8 cellular contexts compared by ENCODE assay signal in the genomic region with DNA sequence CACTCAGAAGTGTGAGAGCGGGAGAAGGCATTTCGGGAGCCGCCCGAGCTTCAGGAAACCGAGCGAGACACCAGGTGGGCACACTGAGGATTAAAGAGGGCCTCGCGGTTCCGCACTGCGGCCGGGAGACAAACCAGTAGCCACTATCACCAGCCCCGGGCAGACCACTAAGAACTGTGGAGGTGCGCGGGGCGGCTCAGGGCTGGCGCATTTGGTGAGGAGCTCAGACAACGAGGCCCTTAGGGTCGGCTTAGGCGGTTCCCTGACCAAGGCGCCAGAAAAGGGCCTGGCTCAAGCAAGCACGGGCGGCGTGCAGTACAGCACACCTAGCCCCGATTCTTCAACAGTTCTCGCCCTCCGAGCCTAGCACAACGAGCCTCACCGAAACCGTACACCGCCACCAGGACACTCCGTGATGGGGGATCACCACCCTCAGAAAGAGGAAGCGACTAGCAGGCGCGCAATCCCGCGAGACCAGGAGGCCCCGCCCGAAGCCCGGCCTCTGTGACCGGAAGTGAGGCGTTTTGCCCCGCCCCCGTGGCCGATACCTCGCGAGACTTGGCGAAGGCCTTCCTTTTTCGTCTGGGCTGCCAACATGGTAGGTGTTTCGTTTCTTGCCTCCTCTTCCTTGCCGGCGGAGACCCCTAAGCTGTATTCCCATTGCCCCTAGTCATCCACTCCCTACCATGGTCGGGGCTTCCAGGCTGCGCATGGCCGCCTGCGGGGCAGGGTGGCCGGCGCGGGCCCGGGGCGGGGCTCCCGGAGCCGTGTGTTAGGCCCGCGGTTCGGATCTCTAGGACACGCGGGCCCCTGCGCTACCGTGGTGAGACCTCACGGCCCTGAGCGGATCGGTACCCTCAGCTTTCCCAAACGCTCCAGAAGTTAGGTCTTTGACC. TPM values are rescaled to one million over a fixed set of nuclear protein-coding genes. Genes with fewer than 3 reads are reported as not detected.
A peak's percentile ranks its signal among the peaks of the same experiment; 100 is the strongest.
DNase-seq lines count a peak whose midpoint lies in the region; ATAC-seq and TF ChIP-seq lines count a peak whose summit lies in the region.

RPL27A (plus strand) TSS at position 574 of the 896 bp plus-strand sequence; CDS start at position 596, 22 bp downstream.
A gene with protein sequence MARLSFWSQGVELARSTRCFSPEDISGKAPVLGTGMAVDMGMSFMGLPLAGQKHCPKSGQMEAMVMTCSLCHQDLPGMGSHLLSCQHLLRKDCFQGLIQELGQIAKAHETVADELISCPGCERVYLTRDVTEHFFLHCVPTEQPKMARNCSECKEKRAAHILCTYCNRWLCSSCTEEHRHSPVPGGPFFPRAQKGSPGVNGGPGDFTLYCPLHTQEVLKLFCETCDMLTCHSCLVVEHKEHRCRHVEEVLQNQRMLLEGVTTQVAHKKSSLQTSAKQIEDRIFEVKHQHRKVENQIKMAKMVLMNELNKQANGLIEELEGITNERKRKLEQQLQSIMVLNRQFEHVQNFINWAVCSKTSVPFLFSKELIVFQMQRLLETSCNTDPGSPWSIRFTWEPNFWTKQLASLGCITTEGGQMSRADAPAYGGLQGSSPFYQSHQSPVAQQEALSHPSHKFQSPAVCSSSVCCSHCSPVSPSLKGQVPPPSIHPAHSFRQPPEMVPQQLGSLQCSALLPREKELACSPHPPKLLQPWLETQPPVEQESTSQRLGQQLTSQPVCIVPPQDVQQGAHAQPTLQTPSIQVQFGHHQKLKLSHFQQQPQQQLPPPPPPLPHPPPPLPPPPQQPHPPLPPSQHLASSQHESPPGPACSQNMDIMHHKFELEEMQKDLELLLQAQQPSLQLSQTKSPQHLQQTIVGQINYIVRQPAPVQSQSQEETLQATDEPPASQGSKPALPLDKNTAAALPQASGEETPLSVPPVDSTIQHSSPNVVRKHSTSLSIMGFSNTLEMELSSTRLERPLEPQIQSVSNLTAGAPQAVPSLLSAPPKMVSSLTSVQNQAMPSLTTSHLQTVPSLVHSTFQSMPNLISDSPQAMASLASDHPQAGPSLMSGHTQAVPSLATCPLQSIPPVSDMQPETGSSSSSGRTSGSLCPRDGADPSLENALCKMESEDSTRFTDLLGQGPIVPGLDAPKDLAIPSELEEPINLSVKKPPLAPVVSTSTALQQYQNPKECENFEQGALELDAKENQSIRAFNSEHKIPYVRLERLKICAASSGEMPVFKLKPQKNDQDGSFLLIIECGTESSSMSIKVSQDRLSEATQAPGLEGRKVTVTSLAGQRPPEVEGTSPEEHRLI (N-terminal part only) (minus strand): TSS at position 447 of the 896 bp plus-strand sequence. CDS start 10,391 bp downstream, outside the sequence.

- peak; percentile 96 for ATAC-seq in HG03432 (IDR thresholded peaks at IDR 0.05; ENCODE audit: unreplicated experiment)

- DNase-seq in Ammon's horn (ENCODE audit: low spot score) (peak; percentile 97), NCI-H460 (ENCODE audit: extremely low read depth, low read depth) (peak; percentile 94), cerebellar cortex (ENCODE audit: low spot score) (peak; percentile 97), kidney epithelial cell (ENCODE audit: low read depth) (peak; percentile 74)
- peak; percentile 100 for DNase-seq in activated CD4-positive, CD25-positive, alpha-beta regulatory T cell treated with anti-CD3 and anti-CD28 coated beads, Interleukin-2, amount 50 U/mL, for 72 hours
- peak; percentile 99 for DNase-seq in stimulated activated CD4-positive, alpha-beta T cell treated with anti-CD3 and anti-CD28 coated beads, Interleukin-15, amount 100 ng/mL, for 24 hours

- H3K27me3 ChIP-seq in kidney epithelial cell (ENCODE audit: control insufficient read depth, insufficient read depth, low read length), result no peaks in the 10 kb centered on the region

- no peaks in the 10 kb centered on the region for H3K36me3 ChIP-seq in kidney epithelial cell (ENCODE audit: control insufficient read depth, insufficient read depth, low read length)

- peak within 1 kb of the TSS; percentile 90 for H3K4me3 ChIP-seq in kidney epithelial cell (ENCODE audit: low read depth, low read length)

- TF ChIP-seq POLR2A in GM19193 (IDR thresholded peaks at IDR 0.05; ENCODE audit: extremely low read depth, insufficient read depth, insufficient read length), result peak; percentile 99

- no peak for TF ChIP-seq CTCF in kidney epithelial cell (IDR thresholded peaks at IDR 0.05; ENCODE audit: insufficient read depth, low read length, poor library complexity, severe bottlenecking)

RNA-seq across cellular contexts. Expression of gene RPL27A, which starts in this region (rescaled TPM):
- total RNA-seq in NCI-H460 (2014; rRNA removed; shearing (Covaris generic)), result 1,279 and 1,369 TPM in 2 replicates
- 5,019 and 5,398 TPM in 2 replicates for polyA plus RNA-seq in NCI-H460 (2014; cell fraction: nucleus; rRNA removed)
- 1,281 and 1,513 TPM in 2 replicates for total RNA-seq in kidney epithelial cell

RNA-seq across cellular contexts. Expression of the second gene that starts in this region (rescaled TPM):
- total RNA-seq in NCI-H460 (2014; rRNA removed; shearing (Covaris generic)), result 1.0 and 4.1 TPM in 2 replicates
- 6.8 and 15.9 TPM in 2 replicates for polyA plus RNA-seq in NCI-H460 (2014; cell fraction: nucleus; rRNA removed)
- total RNA-seq in kidney epithelial cell, result 4.2 and 6.6 TPM in 2 replicates

Comparison
In these comparisons a context has a peak if more than half of its experiments do, and no peak if none do; other contexts are left out.
1. Peak in every context shown above with its lines: DNase-seq, ATAC-seq and H3K4me3 ChIP-seq.